15 cellular contexts compared by ENCODE assay signal in the genomic region with DNA sequence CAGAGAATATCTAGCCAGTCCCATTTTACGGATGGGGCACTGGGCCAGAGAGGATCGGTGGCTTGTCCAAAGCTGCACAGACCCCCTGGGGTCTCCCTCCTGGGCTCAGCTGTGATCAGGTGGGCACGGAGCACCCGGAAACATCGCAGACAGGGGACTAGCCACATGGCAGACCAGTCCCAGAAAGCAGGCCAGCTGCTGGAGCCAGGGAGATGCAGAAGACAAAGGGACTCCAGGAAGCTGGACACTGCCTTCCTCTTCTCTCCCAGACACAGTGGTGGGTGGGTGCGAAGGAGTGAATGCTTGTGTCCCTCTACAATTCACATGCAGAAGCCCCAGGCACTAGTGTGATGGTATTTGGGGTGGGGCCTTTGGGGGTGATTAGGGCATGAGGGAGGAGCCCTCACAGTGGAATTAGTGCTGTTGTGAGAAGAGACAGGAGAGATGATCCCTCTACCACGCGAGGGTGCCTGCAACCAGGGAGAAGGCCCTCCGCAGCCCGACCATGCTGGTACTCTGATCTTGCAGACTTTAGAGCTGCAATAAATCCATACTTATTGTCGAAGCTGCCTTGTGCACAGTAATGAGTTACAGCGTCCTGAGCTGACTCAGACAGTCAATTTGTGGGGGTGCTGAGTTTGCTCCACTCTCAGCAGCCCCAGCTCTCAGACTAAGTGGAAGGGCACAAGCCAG.
DNase-seq lines count a peak whose midpoint lies in the region; ATAC-seq and TF ChIP-seq lines count a peak whose summit lies in the region.
"Had no signal": no experiment of that assay in that cellular context is flagged by ENCODE, and none has a peak within 500 bp of the region (broad histone marks: within the 10 kb centered on the region; RNA-seq: fewer than 3 reads in every experiment).

No MANE protein-coding gene starts in this region.

- peaks cover 0 to 13% of the 10 kb centered on the region in 2 donors for H3K4me1 ChIP-seq in thyroid gland

- POLR2A ChIA-PET in activated CD4-positive, alpha-beta memory T cell treated with anti-CD3 and anti-CD28 coated beads, Interleukin-2, amount 10 ng/mL, durations not matched to agents 7 days and 5 days (lab: Charles Lee) = interaction anchor here (1.0 kb wide), 1 partner anchor 109 kb away, joined by 3 read pairs; no protein-coding TSS in a partner anchor
- POLR2A ChIA-PET in activated CD4-positive, alpha-beta memory T cell treated with anti-CD3 and anti-CD28 coated beads for 36 hours (lab: Charles Lee) = no interaction called here

- H3K9me3 Mint-ChIP-seq in activated CD4-positive, alpha-beta memory T cell treated with anti-CD3 and anti-CD28 coated beads, Interleukin-2, amount 10 ng/mL, durations not matched to agents 7 days and 5 days = no peaks in the 10 kb centered on the region
- no peaks in the 10 kb centered on the region for H3K9me3 Mint-ChIP-seq in activated CD4-positive, alpha-beta memory T cell treated with anti-CD3 and anti-CD28 coated beads for 36 hours
- peaks cover 0 to 7% (median 0%) of the 10 kb centered on the region in 5 experiments for H3K9me3 Mint-ChIP-seq in brain
- H3K9me3 Mint-ChIP-seq: T-helper 1 cell treated with Interleukin-12 subunit alpha and Interleukin-12 subunit beta and Interleukin-4 antibody, amounts not matched to agents 30 μg/mL and 1 μg/mL, for 36 hours had no signal

- H3K27me3 ChIP-seq in thyroid gland = no peaks in the 10 kb centered on the region
- H3K27me3 ChIP-seq: gastrocnemius medialis, testis had no signal

- TF ChIP-seq CTCF in brain (conservative IDR thresholded peaks at IDR 0.05) (no peak), thyroid gland (IDR thresholded peaks at IDR 0.05) (no peak)

- CTCF ChIA-PET in activated CD4-positive, alpha-beta memory T cell treated with anti-CD3 and anti-CD28 coated beads, Interleukin-2, amount 10 ng/mL, durations not matched to agents 7 days and 5 days (lab: Charles Lee) = no interaction called here
- CTCF ChIA-PET in activated CD4-positive, alpha-beta memory T cell treated with anti-CD3 and anti-CD28 coated beads for 36 hours (lab: Charles Lee) = no interaction called here

- H3K27me3 Mint-ChIP-seq in activated CD4-positive, alpha-beta memory T cell treated with anti-CD3 and anti-CD28 coated beads, Interleukin-2, amount 10 ng/mL, durations not matched to agents 7 days and 5 days = no peaks in the 10 kb centered on the region
- peaks cover 1% of the 10 kb centered on the region for H3K27me3 Mint-ChIP-seq in activated CD4-positive, alpha-beta memory T cell treated with anti-CD3 and anti-CD28 coated beads for 36 hours
- no peaks in the 10 kb centered on the region for H3K27me3 Mint-ChIP-seq in brain

- no peaks in the 10 kb centered on the region for H3K36me3 Mint-ChIP-seq in activated CD4-positive, alpha-beta memory T cell treated with anti-CD3 and anti-CD28 coated beads, Interleukin-2, amount 10 ng/mL, durations not matched to agents 7 days and 5 days (ENCODE audit: low read depth)
- H3K36me3 Mint-ChIP-seq in activated CD4-positive, alpha-beta memory T cell treated with anti-CD3 and anti-CD28 coated beads for 36 hours = no peaks in the 10 kb centered on the region
- no peaks in the 10 kb centered on the region for H3K36me3 Mint-ChIP-seq in brain

- peak overlapping the region; percentile 81 for H3K27ac ChIP-seq in temporal lobe (ENCODE audit: low read depth, low read length)
- H3K27ac ChIP-seq in thyroid gland = no peak overlapping the region
- H3K27ac ChIP-seq: gastrocnemius medialis, testis had no signal

- no peak for ATAC-seq in HG03139 (IDR thresholded peaks at IDR 0.05; ENCODE audit: unreplicated experiment)
- ATAC-seq: naive thymus-derived CD8-positive, alpha-beta T cell had no signal

- no peaks in the 10 kb centered on the region for H3K36me3 ChIP-seq in thyroid gland
- H3K36me3 ChIP-seq: gastrocnemius medialis had no signal

- no peak overlapping the region for H3K27ac Mint-ChIP-seq in activated CD4-positive, alpha-beta memory T cell treated with anti-CD3 and anti-CD28 coated beads, Interleukin-2, amount 10 ng/mL, durations not matched to agents 7 days and 5 days
- H3K27ac Mint-ChIP-seq in activated CD4-positive, alpha-beta memory T cell treated with anti-CD3 and anti-CD28 coated beads for 36 hours = no peak overlapping the region
- H3K27ac Mint-ChIP-seq in brain = peak overlapping the region; percentile 72 to 97 (median 89)
- H3K27ac Mint-ChIP-seq: T-helper 1 cell treated with Interleukin-12 subunit alpha and Interleukin-12 subunit beta and Interleukin-4 antibody, amounts not matched to agents 30 μg/mL and 1 μg/mL, for 36 hours had no signal

- peak; percentile 7 for DNase-seq in activated CD4-positive, alpha-beta memory T cell treated with anti-CD3 and anti-CD28 coated beads, Interleukin-2, amount 10 ng/mL, durations not matched to agents 7 days and 5 days
- DNase-seq in activated CD4-positive, alpha-beta memory T cell treated with anti-CD3 and anti-CD28 coated beads for 36 hours = no peak
- DNase-seq in mesenteric fat pad (ENCODE audit: low spot score) = peak; percentile 89
- no peak for DNase-seq in thyroid gland
- no peak for DNase-seq in OCI-M2 (lab: John Stamatoyannopoulos, UW; ENCODE audit: unreplicated experiment)
- DNase-seq: activated CD4-positive, alpha-beta T cell treated with anti-CD3 and anti-CD28 coated beads for 48 hours; activated gamma-delta T cell; gastrocnemius medialis; naive thymus-derived CD8-positive, alpha-beta T cell; NCI-H2171 treated with DMSO at 0.1 percent for 48 hours had no signal

- no peak for TF ChIP-seq POLR2A in thyroid gland (IDR thresholded peaks at IDR 0.05)

- no peak overlapping the region for H3K4me3 Mint-ChIP-seq in activated CD4-positive, alpha-beta memory T cell treated with anti-CD3 and anti-CD28 coated beads, Interleukin-2, amount 10 ng/mL, durations not matched to agents 7 days and 5 days
- no peak overlapping the region for H3K4me3 Mint-ChIP-seq in activated CD4-positive, alpha-beta memory T cell treated with anti-CD3 and anti-CD28 coated beads for 36 hours
- peak overlapping the region in 3 of 5 experiments; percentile 58 to 67 (median 67) for H3K4me3 Mint-ChIP-seq in brain
- H3K4me3 Mint-ChIP-seq: naive thymus-derived CD8-positive, alpha-beta T cell; T-helper 1 cell treated with Interleukin-12 subunit alpha and Interleukin-12 subunit beta and Interleukin-4 antibody, amounts not matched to agents 30 μg/mL and 1 μg/mL, for 36 hours had no signal

- no peaks in the 10 kb centered on the region for H3K4me1 Mint-ChIP-seq in activated CD4-positive, alpha-beta memory T cell treated with anti-CD3 and anti-CD28 coated beads, Interleukin-2, amount 10 ng/mL, durations not matched to agents 7 days and 5 days
- H3K4me1 Mint-ChIP-seq in activated CD4-positive, alpha-beta memory T cell treated with anti-CD3 and anti-CD28 coated beads for 36 hours (ENCODE audit: low read depth) = no peaks in the 10 kb centered on the region
- H3K4me1 Mint-ChIP-seq in brain = peaks cover 44% of the 10 kb centered on the region

- intact Hi-C loops in activated CD4-positive, alpha-beta memory T cell treated with anti-CD3 and anti-CD28 coated beads for 36 hours (cut with micrococcal nuclease) = no loop called here
- intact Hi-C loops in thyroid gland (cut with DNase I) = no loop called here

- 62 to 74% methylated on average over 9 to 10 of the region's 12 CpGs for WGBS in thyroid gland, 2 donors

- H3K9me3 ChIP-seq in thyroid gland = no peaks in the 10 kb centered on the region
- H3K9me3 ChIP-seq: gastrocnemius medialis, testis had no signal

- H3K4me3 ChIP-seq in thyroid gland (replicated peaks in 1 of 3) = no peak overlapping the region
- H3K4me3 ChIP-seq: gastrocnemius medialis, testis had no signal

Comparison
In these comparisons a context has a peak if more than half of its experiments do, and no peak if none do; other contexts are left out.
1. DNase-seq: peak in activated CD4-positive, alpha-beta memory T cell treated with anti-CD3 and anti-CD28 coated beads, Interleukin-2, amount 10 ng/mL, durations not matched to agents 7 days and 5 days (single experiment) and mesenteric fat pad (single experiment); none in activated CD4-positive, alpha-beta memory T cell treated with anti-CD3 and anti-CD28 coated beads for 36 hours (single experiment), thyroid gland (0 of 2) and OCI-M2 (single experiment).
2. H3K27ac Mint-ChIP-seq: peak in brain (5 of 5); none in activated CD4-positive, alpha-beta memory T cell treated with anti-CD3 and anti-CD28 coated beads, Interleukin-2, amount 10 ng/mL, durations not matched to agents 7 days and 5 days (single experiment) and activated CD4-positive, alpha-beta memory T cell treated with anti-CD3 and anti-CD28 coated beads for 36 hours (single experiment).
3. H3K4me3 Mint-ChIP-seq: peak in brain (3 of 5); none in activated CD4-positive, alpha-beta memory T cell treated with anti-CD3 and anti-CD28 coated beads, Interleukin-2, amount 10 ng/mL, durations not matched to agents 7 days and 5 days (single experiment) and activated CD4-positive, alpha-beta memory T cell treated with anti-CD3 and anti-CD28 coated beads for 36 hours (single experiment).